20 cellular contexts compared by ENCODE assay signal in the genomic region with DNA sequence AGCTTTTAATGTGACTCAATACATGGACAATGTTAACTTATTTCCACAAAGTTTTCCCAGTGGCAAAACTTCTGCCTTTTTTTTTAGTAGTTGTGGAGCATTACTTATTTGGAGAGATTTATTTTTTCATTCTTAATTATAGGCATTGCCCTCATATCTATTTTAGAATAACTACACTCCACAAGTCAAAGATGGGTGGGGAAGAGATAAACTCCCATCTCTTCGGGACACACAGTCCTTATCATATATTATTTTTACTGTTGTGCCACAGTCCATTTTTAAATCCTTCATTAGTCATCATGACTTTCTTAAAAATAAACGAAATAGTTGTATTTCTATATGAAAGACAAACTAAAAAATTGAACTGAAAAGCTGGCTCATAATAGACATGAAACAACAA. TPM values are rescaled to one million over a fixed set of nuclear protein-coding genes. Genes with fewer than 3 reads are reported as not detected.
DNase-seq lines count a peak whose midpoint lies in the region; ATAC-seq and TF ChIP-seq lines count a peak whose summit lies in the region.
"Had no signal": no experiment of that assay in that cellular context is flagged by ENCODE, and none has a peak within 500 bp of the region (broad histone marks: within the 10 kb centered on the region; RNA-seq: fewer than 3 reads in every experiment).

No MANE protein-coding gene starts in this region.

- H3K27ac ChIP-seq in fibroblast of lung (ENCODE audit: insufficient read depth, low read length) (peak overlapping the region; percentile 51), testis (peak overlapping the region in 1 of 2 donors; percentile 59)
- H3K27ac ChIP-seq: right lobe of liver had no signal

- no peaks in the 10 kb centered on the region for H3K36me3 ChIP-seq in adipocyte (ENCODE audit: control insufficient read depth, insufficient read depth, low read length, severe bottlenecking)
- no peaks in the 10 kb centered on the region for H3K36me3 ChIP-seq in fibroblast of lung (ENCODE audit: control insufficient read depth, insufficient read depth, low read length)
- H3K36me3 ChIP-seq in testis (ENCODE audit: low read depth, missing control alignments) = no peaks in the 10 kb centered on the region
- H3K36me3 ChIP-seq: BE2C, right lobe of liver had no signal

- H3K9me3 ChIP-seq in adipocyte (ENCODE audit: control insufficient read depth, low read length) (peaks cover under 1% of the 10 kb centered on the region), fibroblast of lung (ENCODE audit: control insufficient read depth, insufficient read depth, low read depth, low read length) (no peaks in the 10 kb centered on the region), testis (no peaks in the 10 kb centered on the region)
- H3K9me3 ChIP-seq: BE2C, right lobe of liver, SK-N-SH had no signal

- peak overlapping the region; percentile 85 for H3K4me3 ChIP-seq in adipocyte (ENCODE audit: low read length)
- peak overlapping the region; percentile 39 to 78 (median 56) for H3K4me3 ChIP-seq in fibroblast of lung (replicated peaks in 1 of 4; ENCODE audit: control extremely low read depth in 1 of 4, insufficient read depth in 1 of 4, low read depth in 3 of 4, low read length in 4 of 4)
- H3K4me3 ChIP-seq in testis = peak overlapping the region; percentile 21 to 34

- H3K4me1 ChIP-seq in adipocyte (ENCODE audit: control insufficient read depth, insufficient read depth, low read length) (peaks cover 10% of the 10 kb centered on the region), fibroblast of lung (ENCODE audit: control insufficient read depth, extremely low read depth, insufficient read depth, low read length) (no peaks in the 10 kb centered on the region), testis (no peaks in the 10 kb centered on the region)
- H3K4me1 ChIP-seq: BE2C, right lobe of liver had no signal

- H3K4me1 Mint-ChIP-seq in nephron = peaks cover 20% of the 10 kb centered on the region
- no peaks in the 10 kb centered on the region for H3K4me1 Mint-ChIP-seq in immature natural killer cell
- no peaks in the 10 kb centered on the region for H3K4me1 Mint-ChIP-seq in stimulated activated naive B cell treated with anti-CD40 and anti-IgM and Interleukin-4, amounts not matched to agents 10 μg/mL and 1 μg/mL and 100 μg/mL, for 72 hours
- H3K4me1 Mint-ChIP-seq: naive thymus-derived CD4-positive, alpha-beta T cell had no signal

- no peaks in the 10 kb centered on the region for H3K36me3 Mint-ChIP-seq in nephron (ENCODE audit: low read depth)
- no peaks in the 10 kb centered on the region for H3K36me3 Mint-ChIP-seq in immature natural killer cell
- H3K36me3 Mint-ChIP-seq in stimulated activated naive B cell treated with anti-CD40 and anti-IgM and Interleukin-4, amounts not matched to agents 10 μg/mL and 1 μg/mL and 100 μg/mL, for 72 hours = no peaks in the 10 kb centered on the region
- H3K36me3 Mint-ChIP-seq: activated CD4-positive, alpha-beta memory T cell treated with anti-CD3 and anti-CD28 coated beads for 36 hours; naive thymus-derived CD4-positive, alpha-beta T cell had no signal

- TF ChIP-seq CTCF in fibroblast of lung (conservative IDR thresholded peaks at IDR 0.05 in 1 of 2, IDR thresholded peaks at IDR 0.05 in 1 of 2; ENCODE audit: low read depth in 1 of 2, low read length in 2 of 2) (no peak), nephron (IDR thresholded peaks at IDR 0.05; ENCODE audit: unreplicated experiment in 3 of 3) (no peak), testis (IDR thresholded peaks at IDR 0.05) (no peak)

- H3K4me3 Mint-ChIP-seq in nephron (peak overlapping the region; percentile 51 to 88 (median 86)), immature natural killer cell (no peak overlapping the region)
- H3K4me3 Mint-ChIP-seq in stimulated activated naive B cell treated with anti-CD40 and anti-IgM and Interleukin-4, amounts not matched to agents 10 μg/mL and 1 μg/mL and 100 μg/mL, for 72 hours = no peak overlapping the region
- H3K4me3 Mint-ChIP-seq: activated CD4-positive, alpha-beta memory T cell treated with anti-CD3 and anti-CD28 coated beads for 36 hours; activated T-helper 1 cell treated with anti-CD3 and anti-CD28 coated beads, Interleukin-12 subunit alpha, Interleukin-12 subunit beta, Interleukin-2, Interleukin-4 antibody, amounts not matched to agents 30 ng/mL and 10 ng/mL and 1 ng/mL, durations not matched to agents 14 hours and 24 hours and 36 hours; naive thymus-derived CD4-positive, alpha-beta T cell had no signal

- H3K27me3 Mint-ChIP-seq in nephron (ENCODE audit: low read depth) (no peaks in the 10 kb centered on the region), immature natural killer cell (ENCODE audit: low read depth in 3 of 3) (peaks cover 0 to 2% (median 2%) of the 10 kb centered on the region in 3 donors)
- H3K27me3 Mint-ChIP-seq in stimulated activated naive B cell treated with anti-CD40 and anti-IgM and Interleukin-4, amounts not matched to agents 10 μg/mL and 1 μg/mL and 100 μg/mL, for 72 hours = no peaks in the 10 kb centered on the region
- H3K27me3 Mint-ChIP-seq: activated CD4-positive, alpha-beta memory T cell treated with anti-CD3 and anti-CD28 coated beads for 36 hours; naive thymus-derived CD4-positive, alpha-beta T cell had no signal

- H3K4me2 ChIP-seq in fibroblast of lung (ENCODE audit: extremely low read depth, insufficient read depth, low read length) = peak overlapping the region; percentile 35
- H3K4me2 ChIP-seq: SK-N-SH had no signal

- ATAC-seq in GM18517 (IDR thresholded peaks at IDR 0.05; ENCODE audit: unreplicated experiment) = no peak
- no peak for ATAC-seq in stimulated activated naive B cell treated with anti-CD40 and anti-IgM and Interleukin-4, amounts not matched to agents 10 μg/mL and 1 μg/mL and 100 μg/mL, for 72 hours (replicated peaks)
- ATAC-seq: naive thymus-derived CD4-positive, alpha-beta T cell; right lobe of liver; stimulated activated naive CD8-positive, alpha-beta T cell treated with anti-CD3 and anti-CD28 coated beads, Interleukin-15, Interleukin-2, amounts not matched to agents 100 U/mL and 50 U/mL, for 24 hours had no signal

- H3K79me2 ChIP-seq in fibroblast of lung (ENCODE audit: control insufficient read depth, insufficient read depth, low read length) = peaks cover 5% of the 10 kb centered on the region

- intact Hi-C loops in testis (cut with DNase I; ENCODE audit: low total_unique reads) = no loop called here

- 34 to 39% methylated on average over 2 of the region's 2 CpGs for WGBS in testis, 2 donors

- DNase-seq in adipocyte (ENCODE audit: low read depth) (no peak), fibroblast of lung (ENCODE audit: low read depth in 2 of 2) (no peak), testis (no peak), immature natural killer cell (no peak), DMS153 (lab: John Stamatoyannopoulos, UW) (no peak)
- no peak for DNase-seq in stimulated activated naive B cell treated with anti-CD40 and anti-IgM and Interleukin-4, amounts not matched to agents 10 μg/mL and 1 μg/mL and 100 μg/mL, for 72 hours
- DNase-seq: activated CD4-positive, alpha-beta memory T cell treated with anti-CD3 and anti-CD28 coated beads for 36 hours; amniotic stem cell; BE2C; DMS 273 treated with DMSO at 0.1 percent for 48 hours; foreskin melanocyte; naive thymus-derived CD4-positive, alpha-beta T cell; NCI-H1092 treated with DMSO at 0.1 percent for 48 hours; NCI-H345; right lobe of liver; SK-N-SH; stimulated activated naive CD8-positive, alpha-beta T cell treated with anti-CD3 and anti-CD28 coated beads, Interleukin-15, Interleukin-2, amounts not matched to agents 100 U/mL and 50 U/mL, for 24 hours had no signal

- no peak for TF ChIP-seq POLR2A in testis (IDR thresholded peaks at IDR 0.05)

- H3K27me3 ChIP-seq in adipocyte (replicated peaks; ENCODE audit: control insufficient read depth, insufficient read depth, low read length) (no peaks in the 10 kb centered on the region), fibroblast of lung (ENCODE audit: control insufficient read depth, insufficient read depth, low read length) (no peaks in the 10 kb centered on the region), testis (no peaks in the 10 kb centered on the region)
- H3K27me3 ChIP-seq: BE2C, right lobe of liver had no signal

- no peaks in the 10 kb centered on the region for H4K20me1 ChIP-seq in fibroblast of lung (ENCODE audit: control insufficient read depth, extremely low read depth, insufficient read depth, low read length)

- H3K9ac ChIP-seq in adipocyte (ENCODE audit: low read length) (peak overlapping the region; percentile 90), fibroblast of lung (ENCODE audit: insufficient read depth, low read length) (peak overlapping the region; percentile 23)
- H3K9ac ChIP-seq: SK-N-SH had no signal

- H3K27ac Mint-ChIP-seq in nephron = peak overlapping the region in 1 of 3 experiments; percentile 97
- H3K27ac Mint-ChIP-seq in immature natural killer cell = no peak overlapping the region
- no peak overlapping the region for H3K27ac Mint-ChIP-seq in stimulated activated naive B cell treated with anti-CD40 and anti-IgM and Interleukin-4, amounts not matched to agents 10 μg/mL and 1 μg/mL and 100 μg/mL, for 72 hours
- H3K27ac Mint-ChIP-seq: activated CD4-positive, alpha-beta memory T cell treated with anti-CD3 and anti-CD28 coated beads for 36 hours; activated T-helper 1 cell treated with anti-CD3 and anti-CD28 coated beads, Interleukin-12 subunit alpha, Interleukin-12 subunit beta, Interleukin-2, Interleukin-4 antibody, amounts not matched to agents 30 ng/mL and 10 ng/mL and 1 ng/mL, durations not matched to agents 14 hours and 24 hours and 36 hours; naive thymus-derived CD4-positive, alpha-beta T cell had no signal

- H3K9me3 Mint-ChIP-seq in nephron (no peaks in the 10 kb centered on the region), immature natural killer cell (peaks cover 0 to 4% (median 0%) of the 10 kb centered on the region in 6 donors)
- no peaks in the 10 kb centered on the region for H3K9me3 Mint-ChIP-seq in stimulated activated naive B cell treated with anti-CD40 and anti-IgM and Interleukin-4, amounts not matched to agents 10 μg/mL and 1 μg/mL and 100 μg/mL, for 72 hours
- H3K9me3 Mint-ChIP-seq: activated CD4-positive, alpha-beta memory T cell treated with anti-CD3 and anti-CD28 coated beads for 36 hours; activated T-helper 1 cell treated with anti-CD3 and anti-CD28 coated beads, Interleukin-12 subunit alpha, Interleukin-12 subunit beta, Interleukin-2, Interleukin-4 antibody, amounts not matched to agents 30 ng/mL and 10 ng/mL and 1 ng/mL, durations not matched to agents 14 hours and 24 hours and 36 hours had no signal

- no peak overlapping the region for H2AFZ ChIP-seq in fibroblast of lung (ENCODE audit: low read length)

RNA-seq across cellular contexts. Expression of gene DMD, which starts 1.2 kb away (rescaled TPM):
- total RNA-seq in fibroblast of lung (4.1 and 5.1 TPM in 2 replicates), testis (10 to 100 TPM; 24.2 to 34.1 TPM)
- polyA plus RNA-seq in fibroblast of lung (3.6 and 7.2 TPM in 2 replicates), testis (ENCODE audit: insufficient read depth, low read depth, low replicate concordance) (11.3 TPM), immature natural killer cell (not detected)
- polyA plus RNA-seq in fibroblast of lung (2012) = 3.2 and 5.0 TPM in 2 replicates
- 4.1 and 5.1 TPM in 2 replicates for polyA minus RNA-seq in fibroblast of lung (ENCODE audit: low replicate concordance)

Comparison
In these comparisons a context has a peak if more than half of its experiments do, and no peak if none do; other contexts are left out.
1. H3K4me3 ChIP-seq: peak in every context shown above with its lines; median percentile 85 in adipocyte; 56 in fibroblast of lung; 28 in testis.
2. H3K4me3 Mint-ChIP-seq: peak in nephron (3 of 3); none in immature natural killer cell (0 of 5) and stimulated activated naive B cell treated with anti-CD40 and anti-IgM and Interleukin-4, amounts not matched to agents 10 μg/mL and 1 μg/mL and 100 μg/mL, for 72 hours (0 of 2).